ENCODE assay signal across 15 cellular contexts in the genomic region with DNA sequence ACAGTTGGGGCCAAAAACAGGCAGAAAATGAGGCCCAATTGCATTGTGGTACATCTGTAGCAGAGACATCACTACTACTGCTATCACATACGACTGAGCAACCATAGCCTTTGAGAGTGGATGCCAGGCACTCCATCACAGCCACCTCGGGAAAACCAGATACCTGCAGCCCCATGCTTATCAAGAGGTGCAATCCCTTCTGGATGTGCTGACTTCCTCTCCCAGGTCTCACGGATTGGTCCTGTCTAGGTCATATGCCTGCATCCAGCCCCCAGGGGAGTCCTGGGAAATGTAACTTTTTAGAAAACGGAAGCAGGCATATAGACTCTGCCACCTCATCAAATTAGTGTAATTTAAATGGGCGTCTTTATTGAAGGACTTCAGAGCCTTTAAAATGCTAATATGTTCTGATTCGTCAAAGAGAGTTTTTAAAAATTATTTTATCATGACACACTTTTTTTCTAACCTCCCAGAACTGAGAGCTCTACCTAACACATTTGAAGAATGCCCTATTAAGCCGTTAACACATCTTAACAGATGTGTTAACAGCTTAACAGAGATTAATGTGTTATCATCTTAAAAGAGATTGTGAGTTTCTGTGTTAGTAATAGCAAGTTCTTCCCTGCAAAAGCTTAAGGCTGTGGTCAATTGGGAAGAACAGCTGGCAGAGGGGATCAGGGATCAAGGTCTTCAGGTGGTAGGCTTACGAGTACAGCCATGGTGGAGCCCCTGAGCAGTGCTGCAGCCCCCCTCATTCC.
A peak's percentile ranks its signal among the peaks of the same experiment; 100 is the strongest.
DNase-seq lines count a peak whose midpoint lies in the region; ATAC-seq and TF ChIP-seq lines count a peak whose summit lies in the region.
"Had no signal": no experiment of that assay in that cellular context is flagged by ENCODE, and none has a peak within 500 bp of the region (broad histone marks: within the 10 kb centered on the region; RNA-seq: fewer than 3 reads in every experiment).

No MANE protein-coding gene starts in this region.

- 69 to 89% methylated on average over 7 to 8 of the region's 8 CpGs for WGBS in endodermal cell (ENCODE audit: insufficient coverage in 1 of 2, insufficient read length in 1 of 2), 2 experiments

- H3K4me2 ChIP-seq in GM23338 = peak overlapping the region; percentile 19; the same call in 1 of the 2 replicates

- no peaks in the 10 kb centered on the region for H4K20me1 ChIP-seq in GM23338 (replicated peaks; ENCODE audit: insufficient read depth)

- H3K36me3 Mint-ChIP-seq in GM23338 (ENCODE audit: low read depth) (peaks cover 13% of the 10 kb centered on the region), endodermal cell (ENCODE audit: low read depth) (no peaks in the 10 kb centered on the region)
- H3K36me3 Mint-ChIP-seq in activated naive CD4-positive, alpha-beta T cell treated with anti-CD3 and anti-CD28 coated beads, Interleukin-2, amount 50 U/mL, for 72 hours = peaks cover 4 to 18% of the 10 kb centered on the region in 2 donors

- H3K9me3 ChIP-seq in endodermal cell (ENCODE audit: control insufficient read depth, low read length) = peaks cover 38% of the 10 kb centered on the region

- H3K27ac ChIP-seq in GM23338 (ENCODE audit: low read depth) = peak overlapping the region; percentile 61; the same call in 1 of the 2 replicates
- no peak overlapping the region for H3K27ac ChIP-seq in endodermal cell (ENCODE audit: low read depth, low read length)
- H3K27ac ChIP-seq: GM23248 had no signal

- H3K4me1 Mint-ChIP-seq in GM23338 (peaks cover 8% of the 10 kb centered on the region), endodermal cell (peaks cover 41% of the 10 kb centered on the region)

- H3K9me2 ChIP-seq in GM23338 (ENCODE audit: insufficient read depth) = peaks cover 11% of the 10 kb centered on the region; the same call in 1 of the 2 replicates

- H3K4me3 Mint-ChIP-seq in GM23338 (no peak overlapping the region), endodermal cell (no peak overlapping the region)
- H3K4me3 Mint-ChIP-seq: CD14-positive monocyte; CD8-positive, alpha-beta T cell; H9 had no signal

- H3K4me1 ChIP-seq in GM23338 (ENCODE audit: insufficient read depth) (peaks cover 12% of the 10 kb centered on the region), endodermal cell (ENCODE audit: control insufficient read depth, insufficient read depth, low read length) (peaks cover 5% of the 10 kb centered on the region)
- H3K4me1 ChIP-seq: Caco-2 had no signal

- TF ChIP-seq CTCF in GM23338 (conservative IDR thresholded peaks at IDR 0.05; ENCODE audit: low read depth in 2 of 2) (no peak), endodermal cell (conservative IDR thresholded peaks at IDR 0.05) (no peak)

- H3K9me3 Mint-ChIP-seq in GM23338 (peaks cover 14% of the 10 kb centered on the region), endodermal cell (peaks cover 11% of the 10 kb centered on the region)
- H3K9me3 Mint-ChIP-seq in activated naive CD4-positive, alpha-beta T cell treated with anti-CD3 and anti-CD28 coated beads, Interleukin-2, amount 50 U/mL, for 72 hours = peaks cover 5% of the 10 kb centered on the region in 2 donors

- no peaks in the 10 kb centered on the region for H3F3A ChIP-seq in GM23338 (replicated peaks; ENCODE audit: low read depth)

- no peak overlapping the region for H3K9ac ChIP-seq in endodermal cell (ENCODE audit: extremely low read depth, low read length, poor library complexity, severe bottlenecking)
- H3K9ac ChIP-seq: GM23248 had no signal

- no peaks in the 10 kb centered on the region for H3K27me3 Mint-ChIP-seq in GM23338 (ENCODE audit: insufficient read depth, low read depth, poor library complexity)
- H3K27me3 Mint-ChIP-seq in endodermal cell (ENCODE audit: insufficient read depth) = peaks cover 69% of the 10 kb centered on the region

- no peak for DNase-seq in GM23338 (ENCODE audit: low spot score)
- peak; percentile 31 for DNase-seq in SK-N-DZ (ENCODE audit: low spot score)
- DNase-seq in endodermal cell = peak; percentile 77
- no peak for DNase-seq in DMS 273 (lab: John Stamatoyannopoulos, UW; ENCODE audit: unreplicated experiment)
- no peak for DNase-seq in H7
- no peak for DNase-seq in activated naive CD4-positive, alpha-beta T cell treated with anti-CD3 and anti-CD28 coated beads, Interleukin-2, amount 50 U/mL, for 72 hours (ENCODE audit: low spot score in 2 of 2)
- DNase-seq: Caco-2; CD8-positive, alpha-beta T cell; DMS79; GM23248; H9; IMR-90 had no signal

- ATAC-seq in GM23338 (peak; percentile 40; the same call in 1 of the 3 replicates), esophagus mucosa (no peak)
- no peak for ATAC-seq in activated naive CD4-positive, alpha-beta T cell treated with anti-CD3 and anti-CD28 coated beads, Interleukin-2, amount 50 U/mL, for 72 hours
- ATAC-seq: CD8-positive, alpha-beta T cell; GM12878 had no signal

- H3K36me3 ChIP-seq in GM23338 (ENCODE audit: insufficient read depth) = no peaks in the 10 kb centered on the region
- no peaks in the 10 kb centered on the region for H3K36me3 ChIP-seq in endodermal cell (ENCODE audit: control insufficient read depth, insufficient read depth, low read length)
- H3K36me3 ChIP-seq in H7 (replicated peaks; ENCODE audit: control insufficient read depth, insufficient read depth, low read length) = no peaks in the 10 kb centered on the region

- 0 out of 2 replicates have a peak overlapping the region, but pooled peaks have one; percentile 11 for H2AFZ ChIP-seq in GM23338
- H2AFZ ChIP-seq: GM23248 had no signal

- no peak overlapping the region for H3K27ac Mint-ChIP-seq in GM23338
- H3K27ac Mint-ChIP-seq in endodermal cell = no peak overlapping the region
- no peak overlapping the region for H3K27ac Mint-ChIP-seq in activated naive CD4-positive, alpha-beta T cell treated with anti-CD3 and anti-CD28 coated beads, Interleukin-2, amount 50 U/mL, for 72 hours
- H3K27ac Mint-ChIP-seq: CD14-positive monocyte; CD8-positive, alpha-beta T cell; H9 had no signal

- H3K27me3 ChIP-seq in GM23338 (ENCODE audit: insufficient read depth) = no peaks in the 10 kb centered on the region
- peaks cover 55% of the 10 kb centered on the region for H3K27me3 ChIP-seq in endodermal cell (ENCODE audit: control insufficient read depth, insufficient read depth, low read length, poor library complexity, severe bottlenecking)
- H3K27me3 ChIP-seq in H7 (ENCODE audit: control insufficient read depth, insufficient read depth, low read length) = no peaks in the 10 kb centered on the region

- H3K4me3 ChIP-seq in GM23338 (no peak overlapping the region), endodermal cell (ENCODE audit: low read length) (no peak overlapping the region), H7 (ENCODE audit: insufficient read depth, low read depth, low read length) (no peak overlapping the region)
- H3K4me3 ChIP-seq: GM12878, GM23248 had no signal

- no peaks in the 10 kb centered on the region for H3K79me2 ChIP-seq in GM23338 (replicated peaks; ENCODE audit: insufficient read depth)

TF ChIP-seq in GM23338, 12 proteins besides CTCF, POLR2A, EP300 and RAD21 (continues in another document):
- TF ChIP-seq EZH2 (IDR thresholded peaks at IDR 0.05; ENCODE audit: low read depth, unreplicated experiment) (no peak), ZNF114 (CRISPR knock-in tag; IDR thresholded peaks at IDR 0.05) (no peak), NANOG (IDR thresholded peaks at IDR 0.05; ENCODE audit: borderline replicate concordance) (no peak), JUNB (IDR thresholded peaks at IDR 0.05; ENCODE audit: unreplicated experiment) (no peak), EZH2phosphoT487 (IDR thresholded peaks at IDR 0.05; ENCODE audit: unreplicated experiment) (no peak), ZNF331 (CRISPR knock-in tag; IDR thresholded peaks at IDR 0.05; ENCODE audit: low read depth) (no peak), CREB1 (CRISPR knock-in tag; IDR thresholded peaks at IDR 0.05; ENCODE audit: low read depth) (no peak), POLR2AphosphoS5 (IDR thresholded peaks at IDR 0.05; ENCODE audit: low read depth) (no peak)
- TF ChIP-seq, protein P1, sequence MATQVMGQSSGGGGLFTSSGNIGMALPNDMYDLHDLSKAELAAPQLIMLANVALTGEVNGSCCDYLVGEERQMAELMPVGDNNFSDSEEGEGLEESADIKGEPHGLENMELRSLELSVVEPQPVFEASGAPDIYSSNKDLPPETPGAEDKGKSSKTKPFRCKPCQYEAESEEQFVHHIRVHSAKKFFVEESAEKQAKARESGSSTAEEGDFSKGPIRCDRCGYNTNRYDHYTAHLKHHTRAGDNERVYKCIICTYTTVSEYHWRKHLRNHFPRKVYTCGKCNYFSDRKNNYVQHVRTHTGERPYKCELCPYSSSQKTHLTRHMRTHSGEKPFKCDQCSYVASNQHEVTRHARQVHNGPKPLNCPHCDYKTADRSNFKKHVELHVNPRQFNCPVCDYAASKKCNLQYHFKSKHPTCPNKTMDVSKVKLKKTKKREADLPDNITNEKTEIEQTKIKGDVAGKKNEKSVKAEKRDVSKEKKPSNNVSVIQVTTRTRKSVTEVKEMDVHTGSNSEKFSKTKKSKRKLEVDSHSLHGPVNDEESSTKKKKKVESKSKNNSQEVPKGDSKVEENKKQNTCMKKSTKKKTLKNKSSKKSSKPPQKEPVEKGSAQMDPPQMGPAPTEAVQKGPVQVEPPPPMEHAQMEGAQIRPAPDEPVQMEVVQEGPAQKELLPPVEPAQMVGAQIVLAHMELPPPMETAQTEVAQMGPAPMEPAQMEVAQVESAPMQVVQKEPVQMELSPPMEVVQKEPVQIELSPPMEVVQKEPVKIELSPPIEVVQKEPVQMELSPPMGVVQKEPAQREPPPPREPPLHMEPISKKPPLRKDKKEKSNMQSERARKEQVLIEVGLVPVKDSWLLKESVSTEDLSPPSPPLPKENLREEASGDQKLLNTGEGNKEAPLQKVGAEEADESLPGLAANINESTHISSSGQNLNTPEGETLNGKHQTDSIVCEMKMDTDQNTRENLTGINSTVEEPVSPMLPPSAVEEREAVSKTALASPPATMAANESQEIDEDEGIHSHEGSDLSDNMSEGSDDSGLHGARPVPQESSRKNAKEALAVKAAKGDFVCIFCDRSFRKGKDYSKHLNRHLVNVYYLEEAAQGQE (IDR thresholded peaks at IDR 0.05; ENCODE audit: unreplicated experiment) = no peak
- TF ChIP-seq, protein P2, sequence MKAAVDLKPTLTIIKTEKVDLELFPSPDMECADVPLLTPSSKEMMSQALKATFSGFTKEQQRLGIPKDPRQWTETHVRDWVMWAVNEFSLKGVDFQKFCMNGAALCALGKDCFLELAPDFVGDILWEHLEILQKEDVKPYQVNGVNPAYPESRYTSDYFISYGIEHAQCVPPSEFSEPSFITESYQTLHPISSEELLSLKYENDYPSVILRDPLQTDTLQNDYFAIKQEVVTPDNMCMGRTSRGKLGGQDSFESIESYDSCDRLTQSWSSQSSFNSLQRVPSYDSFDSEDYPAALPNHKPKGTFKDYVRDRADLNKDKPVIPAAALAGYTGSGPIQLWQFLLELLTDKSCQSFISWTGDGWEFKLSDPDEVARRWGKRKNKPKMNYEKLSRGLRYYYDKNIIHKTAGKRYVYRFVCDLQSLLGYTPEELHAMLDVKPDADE (IDR thresholded peaks at IDR 0.05) = no peak

Comparison
In these comparisons a context has a peak if more than half of its experiments do, and no peak if none do; other contexts are left out.
1. DNase-seq: peak in SK-N-DZ (single experiment) and endodermal cell (single experiment); none in GM23338 (single experiment), DMS 273 (single experiment), H7 (single experiment) and activated naive CD4-positive, alpha-beta T cell treated with anti-CD3 and anti-CD28 coated beads, Interleukin-2, amount 50 U/mL, for 72 hours (0 of 2).